In the genomic region with DNA sequence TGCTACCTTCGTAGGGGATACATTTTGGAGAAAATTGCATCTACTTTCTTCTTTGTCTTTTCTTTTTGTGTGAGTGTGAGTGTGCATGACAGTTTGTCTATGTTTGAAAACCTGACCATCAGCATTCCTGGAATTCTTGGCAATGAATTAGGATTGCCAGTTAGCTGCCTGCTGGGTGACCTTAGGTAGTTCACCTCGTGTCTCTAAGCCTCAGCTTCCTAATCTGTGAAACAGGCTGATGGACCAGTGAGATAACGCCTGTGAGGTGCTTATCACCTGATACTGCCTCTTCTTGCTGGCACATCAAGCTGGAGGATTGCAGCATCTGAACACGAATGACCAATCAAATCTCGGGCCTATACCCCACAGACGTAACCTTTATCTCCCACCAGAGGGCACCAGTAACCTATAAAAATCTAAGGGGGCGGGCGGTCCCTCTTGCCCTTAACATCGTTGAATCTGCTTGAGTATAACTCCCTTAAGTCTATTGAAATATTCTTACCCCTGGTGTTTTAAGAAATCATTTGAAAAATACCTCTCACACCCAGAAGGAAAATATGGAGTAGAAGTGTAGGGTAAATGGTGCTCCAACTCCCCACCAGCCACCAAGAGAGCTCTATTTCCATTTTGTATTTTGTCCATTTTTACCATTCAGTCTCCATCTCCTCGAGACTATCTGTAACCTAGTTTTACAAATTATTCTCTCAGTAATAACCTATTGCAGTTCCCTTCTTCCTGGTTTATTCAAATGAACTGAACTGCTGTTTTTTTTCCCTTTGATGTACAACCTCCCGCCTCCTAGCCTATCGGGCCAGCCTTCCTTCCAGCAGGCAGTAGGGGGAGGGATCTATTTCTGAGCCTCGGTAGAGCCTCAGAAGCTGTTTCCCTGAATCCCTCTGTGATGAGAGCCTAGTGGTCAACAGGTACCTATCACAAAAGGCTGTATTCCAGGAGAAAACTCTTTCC, we compare ENCODE assay signal across 1 cellular context.
A peak's percentile ranks its signal among the peaks of the same experiment; 100 is the strongest.
TF ChIP-seq lines count a peak whose summit lies in the region.

No MANE protein-coding gene starts in this region.

TF ChIP-seq in K562, 482 proteins besides CTCF, POLR2A, EP300 and RAD21 (continued from another document and continues in another):
- TF ChIP-seq, protein P1, sequence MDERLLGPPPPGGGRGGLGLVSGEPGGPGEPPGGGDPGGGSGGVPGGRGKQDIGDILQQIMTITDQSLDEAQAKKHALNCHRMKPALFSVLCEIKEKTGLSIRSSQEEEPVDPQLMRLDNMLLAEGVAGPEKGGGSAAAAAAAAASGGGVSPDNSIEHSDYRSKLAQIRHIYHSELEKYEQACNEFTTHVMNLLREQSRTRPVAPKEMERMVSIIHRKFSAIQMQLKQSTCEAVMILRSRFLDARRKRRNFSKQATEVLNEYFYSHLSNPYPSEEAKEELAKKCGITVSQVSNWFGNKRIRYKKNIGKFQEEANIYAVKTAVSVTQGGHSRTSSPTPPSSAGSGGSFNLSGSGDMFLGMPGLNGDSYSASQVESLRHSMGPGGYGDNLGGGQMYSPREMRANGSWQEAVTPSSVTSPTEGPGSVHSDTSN (CRISPR knock-in tag; IDR thresholded peaks at IDR 0.05; ENCODE audit: low read depth) = no peak
- TF ChIP-seq, protein P1 (tag; conservative IDR thresholded peaks at IDR 0.05; ENCODE audit: low read depth) = no peak
- no peak for TF ChIP-seq ETS2 (tag; IDR thresholded peaks at IDR 0.05; ENCODE audit: borderline replicate concordance, poor library complexity, severe bottlenecking)
- peak; percentile 100 for TF ChIP-seq ESRRA (IDR thresholded peaks at IDR 0.05; ENCODE audit: borderline replicate concordance, low read depth)
- no peak for TF ChIP-seq POLR2H (tag; IDR thresholded peaks at IDR 0.05; ENCODE audit: low read depth)
- no peak for TF ChIP-seq MCM5 (IDR thresholded peaks at IDR 0.05; ENCODE audit: low read depth)
- TF ChIP-seq ERF (CRISPR knock-in tag; IDR thresholded peaks at IDR 0.05) = no peak
- TF ChIP-seq RFX7 (CRISPR knock-in tag; IDR thresholded peaks at IDR 0.05) = no peak
- TF ChIP-seq HIVEP1 (CRISPR knock-in tag; IDR thresholded peaks at IDR 0.05) = no peak
- no peak for TF ChIP-seq RBFOX2 (IDR thresholded peaks at IDR 0.05; ENCODE audit: low read depth, low read length)
- no peak for TF ChIP-seq KLF6 (CRISPR knock-in tag; IDR thresholded peaks at IDR 0.05; ENCODE audit: borderline replicate concordance)
- TF ChIP-seq ZSCAN32 (CRISPR knock-in tag; IDR thresholded peaks at IDR 0.05) = no peak
- TF ChIP-seq, protein P2, sequence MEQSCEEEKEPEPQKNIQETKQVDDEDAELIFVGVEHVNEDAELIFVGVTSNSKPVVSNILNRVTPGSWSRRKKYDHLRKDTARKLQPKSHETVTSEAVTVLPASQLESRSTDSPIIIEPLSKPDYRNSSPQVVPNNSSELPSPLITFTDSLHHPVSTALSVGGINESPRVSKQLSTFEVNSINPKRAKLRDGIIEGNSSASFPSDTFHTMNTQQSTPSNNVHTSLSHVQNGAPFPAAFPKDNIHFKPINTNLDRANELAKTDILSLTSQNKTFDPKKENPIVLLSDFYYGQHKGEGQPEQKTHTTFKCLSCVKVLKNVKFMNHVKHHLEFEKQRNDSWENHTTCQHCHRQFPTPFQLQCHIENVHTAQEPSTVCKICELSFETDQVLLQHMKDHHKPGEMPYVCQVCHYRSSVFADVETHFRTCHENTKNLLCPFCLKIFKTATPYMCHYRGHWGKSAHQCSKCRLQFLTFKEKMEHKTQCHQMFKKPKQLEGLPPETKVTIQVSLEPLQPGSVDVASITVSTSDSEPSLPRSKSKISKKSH (CRISPR knock-in tag; IDR thresholded peaks at IDR 0.05) = no peak
- peak; percentile 71; the same call in 1 of the 2 replicates for TF ChIP-seq BCOR (IDR thresholded peaks at IDR 0.05)
- TF ChIP-seq, protein P3, sequence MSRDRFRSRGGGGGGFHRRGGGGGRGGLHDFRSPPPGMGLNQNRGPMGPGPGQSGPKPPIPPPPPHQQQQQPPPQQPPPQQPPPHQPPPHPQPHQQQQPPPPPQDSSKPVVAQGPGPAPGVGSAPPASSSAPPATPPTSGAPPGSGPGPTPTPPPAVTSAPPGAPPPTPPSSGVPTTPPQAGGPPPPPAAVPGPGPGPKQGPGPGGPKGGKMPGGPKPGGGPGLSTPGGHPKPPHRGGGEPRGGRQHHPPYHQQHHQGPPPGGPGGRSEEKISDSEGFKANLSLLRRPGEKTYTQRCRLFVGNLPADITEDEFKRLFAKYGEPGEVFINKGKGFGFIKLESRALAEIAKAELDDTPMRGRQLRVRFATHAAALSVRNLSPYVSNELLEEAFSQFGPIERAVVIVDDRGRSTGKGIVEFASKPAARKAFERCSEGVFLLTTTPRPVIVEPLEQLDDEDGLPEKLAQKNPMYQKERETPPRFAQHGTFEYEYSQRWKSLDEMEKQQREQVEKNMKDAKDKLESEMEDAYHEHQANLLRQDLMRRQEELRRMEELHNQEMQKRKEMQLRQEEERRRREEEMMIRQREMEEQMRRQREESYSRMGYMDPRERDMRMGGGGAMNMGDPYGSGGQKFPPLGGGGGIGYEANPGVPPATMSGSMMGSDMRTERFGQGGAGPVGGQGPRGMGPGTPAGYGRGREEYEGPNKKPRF (IDR thresholded peaks at IDR 0.05; ENCODE audit: low read depth, low read length) = no peak
- peak; percentile 97 for TF ChIP-seq HDAC2 (IDR thresholded peaks at IDR 0.05)
- TF ChIP-seq, protein P4, sequence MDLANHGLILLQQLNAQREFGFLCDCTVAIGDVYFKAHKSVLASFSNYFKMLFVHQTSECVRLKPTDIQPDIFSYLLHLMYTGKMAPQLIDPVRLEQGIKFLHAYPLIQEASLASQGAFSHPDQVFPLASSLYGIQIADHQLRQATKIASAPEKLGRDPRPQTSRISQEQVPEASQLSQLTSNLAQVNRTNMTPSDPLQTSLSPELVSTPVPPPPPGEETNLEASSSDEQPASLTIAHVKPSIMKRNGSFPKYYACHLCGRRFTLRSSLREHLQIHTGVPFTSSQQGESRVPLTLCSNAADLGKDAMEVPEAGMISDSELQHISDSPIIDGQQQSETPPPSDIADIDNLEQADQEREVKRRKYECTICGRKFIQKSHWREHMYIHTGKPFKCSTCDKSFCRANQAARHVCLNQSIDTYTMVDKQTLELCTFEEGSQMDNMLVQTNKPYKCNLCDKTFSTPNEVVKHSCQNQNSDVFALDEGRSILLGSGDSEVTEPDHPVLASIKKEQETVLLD (IDR thresholded peaks at IDR 0.05) = no peak; the same call in 1 of the 2 replicates
- TF ChIP-seq, protein P5, sequence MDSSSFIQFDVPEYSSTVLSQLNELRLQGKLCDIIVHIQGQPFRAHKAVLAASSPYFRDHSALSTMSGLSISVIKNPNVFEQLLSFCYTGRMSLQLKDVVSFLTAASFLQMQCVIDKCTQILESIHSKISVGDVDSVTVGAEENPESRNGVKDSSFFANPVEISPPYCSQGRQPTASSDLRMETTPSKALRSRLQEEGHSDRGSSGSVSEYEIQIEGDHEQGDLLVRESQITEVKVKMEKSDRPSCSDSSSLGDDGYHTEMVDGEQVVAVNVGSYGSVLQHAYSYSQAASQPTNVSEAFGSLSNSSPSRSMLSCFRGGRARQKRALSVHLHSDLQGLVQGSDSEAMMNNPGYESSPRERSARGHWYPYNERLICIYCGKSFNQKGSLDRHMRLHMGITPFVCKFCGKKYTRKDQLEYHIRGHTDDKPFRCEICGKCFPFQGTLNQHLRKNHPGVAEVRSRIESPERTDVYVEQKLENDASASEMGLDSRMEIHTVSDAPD (CRISPR knock-in tag; IDR thresholded peaks at IDR 0.05) = no peak
- no peak for TF ChIP-seq BRCA1 (IDR thresholded peaks at IDR 0.05)
- no peak for TF ChIP-seq BRCA1 (CRISPR knock-in tag; IDR thresholded peaks at IDR 0.05)
- no peak for TF ChIP-seq POLR2G (IDR thresholded peaks at IDR 0.05; ENCODE audit: low read depth, low read length)
- TF ChIP-seq CCAR2 (IDR thresholded peaks at IDR 0.05; ENCODE audit: low read depth, low read length) = no peak
- TF ChIP-seq, protein P6, sequence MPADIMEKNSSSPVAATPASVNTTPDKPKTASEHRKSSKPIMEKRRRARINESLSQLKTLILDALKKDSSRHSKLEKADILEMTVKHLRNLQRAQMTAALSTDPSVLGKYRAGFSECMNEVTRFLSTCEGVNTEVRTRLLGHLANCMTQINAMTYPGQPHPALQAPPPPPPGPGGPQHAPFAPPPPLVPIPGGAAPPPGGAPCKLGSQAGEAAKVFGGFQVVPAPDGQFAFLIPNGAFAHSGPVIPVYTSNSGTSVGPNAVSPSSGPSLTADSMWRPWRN (IDR thresholded peaks at IDR 0.05; ENCODE audit: low read depth) = peak; percentile 10; the same call in 1 of the 2 replicates
- TF ChIP-seq NFE2 (IDR thresholded peaks at IDR 0.05; ENCODE audit: low read depth) = peak; percentile 93
- no peak for TF ChIP-seq HOXB6 (CRISPR knock-in tag; IDR thresholded peaks at IDR 0.05; ENCODE audit: borderline replicate concordance)
- TF ChIP-seq TOE1 (IDR thresholded peaks at IDR 0.05; ENCODE audit: borderline replicate concordance) = peak; percentile 79; the same call in 1 of the 2 replicates
- TF ChIP-seq TOE1 (CRISPR knock-in tag; IDR thresholded peaks at IDR 0.05; ENCODE audit: borderline replicate concordance, low read depth) = no peak
- TF ChIP-seq, protein P7, sequence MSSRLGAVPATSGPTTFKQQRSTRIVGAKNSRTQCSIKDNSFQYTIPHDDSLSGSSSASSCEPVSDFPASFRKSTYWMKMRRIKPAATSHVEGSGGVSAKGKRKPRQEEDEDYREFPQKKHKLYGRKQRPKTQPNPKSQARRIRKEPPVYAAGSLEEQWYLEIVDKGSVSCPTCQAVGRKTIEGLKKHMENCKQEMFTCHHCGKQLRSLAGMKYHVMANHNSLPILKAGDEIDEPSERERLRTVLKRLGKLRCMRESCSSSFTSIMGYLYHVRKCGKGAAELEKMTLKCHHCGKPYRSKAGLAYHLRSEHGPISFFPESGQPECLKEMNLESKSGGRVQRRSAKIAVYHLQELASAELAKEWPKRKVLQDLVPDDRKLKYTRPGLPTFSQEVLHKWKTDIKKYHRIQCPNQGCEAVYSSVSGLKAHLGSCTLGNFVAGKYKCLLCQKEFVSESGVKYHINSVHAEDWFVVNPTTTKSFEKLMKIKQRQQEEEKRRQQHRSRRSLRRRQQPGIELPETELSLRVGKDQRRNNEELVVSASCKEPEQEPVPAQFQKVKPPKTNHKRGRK (tag; IDR thresholded peaks at IDR 0.05) = 0 out of 2 replicates have a peak, but pooled peaks have one; percentile 28
- TF ChIP-seq KLF13 (tag; IDR thresholded peaks at IDR 0.05; ENCODE audit: borderline replicate concordance, low read depth) = peak; percentile 76
- no peak for TF ChIP-seq ZNF77 (CRISPR knock-in tag; IDR thresholded peaks at IDR 0.05)
- no peak for TF ChIP-seq NCOA4 (IDR thresholded peaks at IDR 0.05; ENCODE audit: partially characterized antibody)
- TF ChIP-seq ZNF133 (CRISPR knock-in tag; IDR thresholded peaks at IDR 0.05) = no peak
- no peak for TF ChIP-seq ZC3H11A (IDR thresholded peaks at IDR 0.05; ENCODE audit: low read depth, low read length)
- no peak for TF ChIP-seq SIX5 (IDR thresholded peaks at IDR 0.05; ENCODE audit: borderline replicate concordance in 1 of 2, insufficient read depth in 1 of 2, low read depth in 1 of 2, low read length in 2 of 2)
- no peak; the same call in 1 of the 2 replicates for TF ChIP-seq ZNF384 (IDR thresholded peaks at IDR 0.05; ENCODE audit: low read depth, low read length)
- TF ChIP-seq TAF9B (IDR thresholded peaks at IDR 0.05; ENCODE audit: partially characterized antibody) = peak; percentile 39
- TF ChIP-seq MBD2 (IDR thresholded peaks at IDR 0.05; ENCODE audit: borderline replicate concordance, low read depth) = 0 out of 2 replicates have a peak, but pooled peaks have one; percentile 27
- TF ChIP-seq CBFB (CRISPR knock-in tag; IDR thresholded peaks at IDR 0.05) = no peak
- TF ChIP-seq, protein P8, sequence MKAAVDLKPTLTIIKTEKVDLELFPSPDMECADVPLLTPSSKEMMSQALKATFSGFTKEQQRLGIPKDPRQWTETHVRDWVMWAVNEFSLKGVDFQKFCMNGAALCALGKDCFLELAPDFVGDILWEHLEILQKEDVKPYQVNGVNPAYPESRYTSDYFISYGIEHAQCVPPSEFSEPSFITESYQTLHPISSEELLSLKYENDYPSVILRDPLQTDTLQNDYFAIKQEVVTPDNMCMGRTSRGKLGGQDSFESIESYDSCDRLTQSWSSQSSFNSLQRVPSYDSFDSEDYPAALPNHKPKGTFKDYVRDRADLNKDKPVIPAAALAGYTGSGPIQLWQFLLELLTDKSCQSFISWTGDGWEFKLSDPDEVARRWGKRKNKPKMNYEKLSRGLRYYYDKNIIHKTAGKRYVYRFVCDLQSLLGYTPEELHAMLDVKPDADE (conservative IDR thresholded peaks at IDR 0.05; ENCODE audit: control insufficient read depth, low read depth, low read length) = 0 out of 2 replicates have a peak, but pooled peaks have one; percentile 21
- TF ChIP-seq TAL1 (IDR thresholded peaks at IDR 0.05) = peak; percentile 93
- TF ChIP-seq ZNF766 (CRISPR knock-in tag; conservative IDR thresholded peaks at IDR 0.05) = peak; percentile 65; the same call in 1 of the 2 replicates
- TF ChIP-seq NR3C1 (CRISPR knock-in tag; IDR thresholded peaks at IDR 0.05) = no peak
- TF ChIP-seq FOXK1 (CRISPR knock-in tag; IDR thresholded peaks at IDR 0.05; ENCODE audit: borderline replicate concordance) = no peak
- TF ChIP-seq ZNF212 (CRISPR knock-in tag; IDR thresholded peaks at IDR 0.05) = no peak
- TF ChIP-seq, protein P9, sequence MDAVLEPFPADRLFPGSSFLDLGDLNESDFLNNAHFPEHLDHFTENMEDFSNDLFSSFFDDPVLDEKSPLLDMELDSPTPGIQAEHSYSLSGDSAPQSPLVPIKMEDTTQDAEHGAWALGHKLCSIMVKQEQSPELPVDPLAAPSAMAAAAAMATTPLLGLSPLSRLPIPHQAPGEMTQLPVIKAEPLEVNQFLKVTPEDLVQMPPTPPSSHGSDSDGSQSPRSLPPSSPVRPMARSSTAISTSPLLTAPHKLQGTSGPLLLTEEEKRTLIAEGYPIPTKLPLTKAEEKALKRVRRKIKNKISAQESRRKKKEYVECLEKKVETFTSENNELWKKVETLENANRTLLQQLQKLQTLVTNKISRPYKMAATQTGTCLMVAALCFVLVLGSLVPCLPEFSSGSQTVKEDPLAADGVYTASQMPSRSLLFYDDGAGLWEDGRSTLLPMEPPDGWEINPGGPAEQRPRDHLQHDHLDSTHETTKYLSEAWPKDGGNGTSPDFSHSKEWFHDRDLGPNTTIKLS (IDR thresholded peaks at IDR 0.05; ENCODE audit: borderline replicate concordance, low read depth) = peak; percentile 74; the same call in 1 of the 2 replicates
- TF ChIP-seq RBM14 (IDR thresholded peaks at IDR 0.05; ENCODE audit: borderline replicate concordance, insufficient read depth, low read depth, low read length) = no peak
- no peak for TF ChIP-seq ESRRB (CRISPR knock-in tag; IDR thresholded peaks at IDR 0.05; ENCODE audit: borderline replicate concordance)
- no peak for TF ChIP-seq WHSC1 (IDR thresholded peaks at IDR 0.05; ENCODE audit: low read length)
- TF ChIP-seq NRF1 (conservative IDR thresholded peaks at IDR 0.05 in 1 of 2, IDR thresholded peaks at IDR 0.05 in 1 of 2) = no peak
- no peak for TF ChIP-seq ZZZ3 (IDR thresholded peaks at IDR 0.05)
